Comparison of ENCODE assay signal across 30 cellular contexts in genomic region chr3:69063636-69064035, GRCh38. TPM values are rescaled to one million over a fixed set of nuclear protein-coding genes. Genes with fewer than 3 reads are reported as not detected.
DNase-seq lines count a peak whose midpoint lies in the region; ATAC-seq, FAIRE-seq and TF ChIP-seq lines count a peak whose summit lies in the region.
"Had no signal": no experiment of that assay in that cellular context is flagged by ENCODE, and none has a peak within 500 bp of the region (broad histone marks: within the 10 kb centered on the region; RNA-seq: fewer than 3 reads in every experiment).

No MANE protein-coding gene starts in this region.

- TF ChIP-seq CTCF in PC-3 (conservative IDR thresholded peaks at IDR 0.05; ENCODE audit: low read depth, low read length) = no peak

- no peaks in the 10 kb centered on the region for H4K20me1 ChIP-seq in PC-3 (ENCODE audit: low read length)

- H3K36me3 ChIP-seq in naive thymus-derived CD4-positive, alpha-beta T cell (ENCODE audit: control insufficient read depth in 2 of 3, insufficient read depth in 3 of 3, low read length in 3 of 3) = peaks cover 5 to 18% (median 14%) of the 10 kb centered on the region in 3 experiments
- H3K36me3 ChIP-seq in PC-3 (ENCODE audit: low read depth, low read length) = peaks cover 3% of the 10 kb centered on the region; the same call in 1 of the 2 replicates

- no peak for TF ChIP-seq POLR2A in GM12892 (IDR thresholded peaks at IDR 0.05; ENCODE audit: low read depth, low read length)

- H3K9ac ChIP-seq in PC-3 (ENCODE audit: low read length) = no peak overlapping the region

- no peaks in the 10 kb centered on the region for H3K27me3 ChIP-seq in naive thymus-derived CD4-positive, alpha-beta T cell (ENCODE audit: control insufficient read depth in 2 of 2, insufficient read depth in 2 of 2, low read length in 2 of 2)
- H3K27me3 ChIP-seq in PC-3 (ENCODE audit: low read length) = no peaks in the 10 kb centered on the region
- H3K27me3 ChIP-seq: ascending aorta, heart left ventricle, SJCRH30, upper lobe of left lung had no signal

- peaks cover 61% of the 10 kb centered on the region for H3K36me3 Mint-ChIP-seq in activated CD8-positive, alpha-beta memory T cell treated with anti-CD3 and anti-CD28 coated beads, Interleukin-2, amount 10 ng/mL, durations not matched to agents 7 days and 5 days
- H3K36me3 Mint-ChIP-seq in activated CD8-positive, alpha-beta T cell treated with anti-CD3 and anti-CD28 coated beads, Interleukin-2, amount 10 ng/mL, durations not matched to agents 7 days and 5 days (ENCODE audit: low read depth) = peaks cover 73% of the 10 kb centered on the region
- peaks cover 17 to 45% (median 35%) of the 10 kb centered on the region in 5 donors for H3K36me3 Mint-ChIP-seq in naive thymus-derived CD4-positive, alpha-beta T cell

- H3K9me2 ChIP-seq in PC-3 (replicated peaks; ENCODE audit: low read length) = no peaks in the 10 kb centered on the region

- peaks cover 31 to 33% of the 10 kb centered on the region in 2 donors for H3K4me1 ChIP-seq in naive thymus-derived CD4-positive, alpha-beta T cell (ENCODE audit: control insufficient read depth in 2 of 2, insufficient read depth in 2 of 2, low read length in 2 of 2)
- H3K4me1 ChIP-seq in PC-3 (ENCODE audit: insufficient read depth, low read length) = no peaks in the 10 kb centered on the region
- H3K4me1 ChIP-seq: A549, ascending aorta, Caco-2, SJCRH30, upper lobe of left lung had no signal

- no peak overlapping the region for H2AFZ ChIP-seq in PC-3 (ENCODE audit: low read length)

- POLR2A ChIA-PET in activated CD8-positive, alpha-beta T cell treated with anti-CD3 and anti-CD28 coated beads, Interleukin-2, amount 10 ng/mL, durations not matched to agents 7 days and 5 days (lab: Charles Lee) = interaction anchor here (1.2 to 4.5 kb wide), 5 partner anchors 11 to 28 kb away, joined by 4 to 54 read pairs (median 16); partner anchors contain the start of genes ARL6IP5, TMF1 and UBA3
- POLR2A ChIA-PET in naive thymus-derived CD4-positive, alpha-beta T cell (lab: Charles Lee) = interaction anchor here (1.1 to 4.4 kb wide), 6 partner anchors 11 to 25 kb away, joined by 3 to 24 read pairs (median 4); partner anchors contain the start of genes ARL6IP5 and TMF1
- POLR2A ChIA-PET in PC-3 (lab: Charles Lee; ENCODE audit: unreplicated experiment) = no interaction called here

- no peaks in the 10 kb centered on the region for H3K79me2 ChIP-seq in PC-3 (ENCODE audit: low read length)

- H3K4me2 ChIP-seq in PC-3 (ENCODE audit: low read length) = no peak overlapping the region
- H3K4me2 ChIP-seq: A549 had no signal

- H3K4me3 ChIP-seq in naive thymus-derived CD4-positive, alpha-beta T cell (ENCODE audit: low read length) = no peak overlapping the region
- H3K4me3 ChIP-seq in PC-3 (ENCODE audit: low read length) = no peak overlapping the region
- H3K4me3 ChIP-seq: A549, ascending aorta, heart left ventricle, SJCRH30, skin epidermis, upper lobe of left lung had no signal

- H3F3A ChIP-seq in PC-3 (ENCODE audit: low read length, unreplicated experiment) = no peaks in the 10 kb centered on the region

- CTCF ChIA-PET in activated CD8-positive, alpha-beta memory T cell treated with anti-CD3 and anti-CD28 coated beads, Interleukin-2, amount 10 ng/mL, durations not matched to agents 7 days and 5 days (lab: Charles Lee) = interaction anchor here (0.7 to 3.3 kb wide), 9 partner anchors 10 to 138 kb away, joined by 3 to 13 read pairs (median 4); partner anchors contain the start of genes ARL6IP5 and TMF1
- CTCF ChIA-PET in activated CD8-positive, alpha-beta T cell treated with anti-CD3 and anti-CD28 coated beads, Interleukin-2, amount 10 ng/mL, durations not matched to agents 7 days and 5 days (lab: Charles Lee) = interaction anchor here (0.8 to 2.9 kb wide), 9 partner anchors 11 to 136 kb away, joined by 3 to 23 read pairs (median 4); partner anchors contain the start of genes ARL6IP5 and TMF1
- CTCF ChIA-PET in naive thymus-derived CD4-positive, alpha-beta T cell (lab: Charles Lee) = interaction anchor here (1.2 kb wide), 1 partner anchor 20 kb away, joined by 3 read pairs; no protein-coding TSS in a partner anchor
- CTCF ChIA-PET in PC-3 (lab: Charles Lee) = no interaction called here

- H3K4me1 Mint-ChIP-seq in activated CD8-positive, alpha-beta memory T cell treated with anti-CD3 and anti-CD28 coated beads, Interleukin-2, amount 10 ng/mL, durations not matched to agents 7 days and 5 days = peaks cover 69% of the 10 kb centered on the region
- peaks cover 60% of the 10 kb centered on the region for H3K4me1 Mint-ChIP-seq in activated CD8-positive, alpha-beta T cell treated with anti-CD3 and anti-CD28 coated beads, Interleukin-2, amount 10 ng/mL, durations not matched to agents 7 days and 5 days (ENCODE audit: low read depth)
- peaks cover 33 to 65% (median 52%) of the 10 kb centered on the region in 7 donors for H3K4me1 Mint-ChIP-seq in naive thymus-derived CD4-positive, alpha-beta T cell

- BruUV-seq in PC-3 (replicated peaks; lab: Mats Ljungman, UMichigan) = no TSS peak

- H3K27ac Mint-ChIP-seq in activated CD8-positive, alpha-beta memory T cell treated with anti-CD3 and anti-CD28 coated beads, Interleukin-2, amount 10 ng/mL, durations not matched to agents 7 days and 5 days = peak overlapping the region; percentile 86
- peak overlapping the region; percentile 81 for H3K27ac Mint-ChIP-seq in activated CD8-positive, alpha-beta T cell treated with anti-CD3 and anti-CD28 coated beads, Interleukin-2, amount 10 ng/mL, durations not matched to agents 7 days and 5 days
- H3K27ac Mint-ChIP-seq in naive thymus-derived CD4-positive, alpha-beta T cell = peak overlapping the region; percentile 63 to 91 (median 81)

- peak overlapping the region; percentile 36 for H3K27ac ChIP-seq in naive thymus-derived CD4-positive, alpha-beta T cell (ENCODE audit: low read depth, low read length)
- H3K27ac ChIP-seq in PC-3 (ENCODE audit: low read length) = no peak overlapping the region
- H3K27ac ChIP-seq: A549, SJCRH30, upper lobe of left lung had no signal

- intact Hi-C loops in naive thymus-derived CD4-positive, alpha-beta T cell (cut with micrococcal nuclease) = no loop called here
- intact Hi-C loops in PC-3 (cut with micrococcal nuclease) = no loop called here

- FAIRE-seq in GM12892 (lab: Jason Lieb, UNC) = peak; percentile 30
- FAIRE-seq: A549, RCC 7860 had no signal

- peak overlapping the region; percentile 61 for H3K4me3 Mint-ChIP-seq in activated CD8-positive, alpha-beta memory T cell treated with anti-CD3 and anti-CD28 coated beads, Interleukin-2, amount 10 ng/mL, durations not matched to agents 7 days and 5 days
- H3K4me3 Mint-ChIP-seq in activated CD8-positive, alpha-beta T cell treated with anti-CD3 and anti-CD28 coated beads, Interleukin-2, amount 10 ng/mL, durations not matched to agents 7 days and 5 days = peak overlapping the region; percentile 55
- H3K4me3 Mint-ChIP-seq in naive thymus-derived CD4-positive, alpha-beta T cell = peak overlapping the region in 9 of 10 donors; percentile 37 to 80 (median 53)
- H3K4me3 Mint-ChIP-seq: activated CD4-positive, alpha-beta T cell treated with anti-CD3 and anti-CD28 coated beads for 36 hours had no signal

- H3K9me3 ChIP-seq in naive thymus-derived CD4-positive, alpha-beta T cell (ENCODE audit: control insufficient read depth in 2 of 3, low read length in 3 of 3) = no peaks in the 10 kb centered on the region
- no peaks in the 10 kb centered on the region for H3K9me3 ChIP-seq in PC-3 (ENCODE audit: low read length)
- H3K9me3 ChIP-seq: A549, ascending aorta, Caco-2, heart left ventricle, SJCRH30, upper lobe of left lung had no signal

- DNase-seq in activated CD8-positive, alpha-beta memory T cell treated with anti-CD3 and anti-CD28 coated beads, Interleukin-2, amount 10 ng/mL, durations not matched to agents 7 days and 5 days = no peak
- DNase-seq in activated CD8-positive, alpha-beta memory T cell treated with anti-CD3 and anti-CD28 coated beads, Interleukin-2, amount 50 U/mL, for 48 hours = no peak
- DNase-seq in GM12892 (ENCODE audit: insufficient read length) = no peak
- DNase-seq in activated CD8-positive, alpha-beta T cell treated with anti-CD3 and anti-CD28 coated beads, Interleukin-2, amount 10 ng/mL, durations not matched to agents 7 days and 5 days = no peak
- DNase-seq in naive thymus-derived CD4-positive, alpha-beta T cell = peak in 3 of 9 donors; percentile 13 to 53 (median 46)
- no peak for DNase-seq in 8988T
- no peak for DNase-seq in PC-3
- DNase-seq: activated CD4-positive, alpha-beta T cell treated with anti-CD3 and anti-CD28 coated beads for 36 hours; activated naive CD4-positive, alpha-beta T cell; Caco-2; cerebellar nuclear complex; HCEC 1CT; heart left ventricle; Kasumi-1; mammary epithelial cell; NCI-H1694; NCI-H2171 treated with DMSO at 0.1 percent for 48 hours; NCI-H524 treated with DMSO at 0.1 percent for 48 hours; SJCRH30; stimulated activated CD4-positive, alpha-beta T cell treated with anti-CD3 and anti-CD28 coated beads, Interleukin-2, amount 100 ng/mL, for 24 hours; upper lobe of left lung had no signal

- peaks cover 3% of the 10 kb centered on the region for H3K9me3 Mint-ChIP-seq in activated CD8-positive, alpha-beta memory T cell treated with anti-CD3 and anti-CD28 coated beads, Interleukin-2, amount 10 ng/mL, durations not matched to agents 7 days and 5 days (ENCODE audit: low read depth)
- peaks cover 4% of the 10 kb centered on the region for H3K9me3 Mint-ChIP-seq in activated CD8-positive, alpha-beta T cell treated with anti-CD3 and anti-CD28 coated beads, Interleukin-2, amount 10 ng/mL, durations not matched to agents 7 days and 5 days (ENCODE audit: insufficient read depth)
- H3K9me3 Mint-ChIP-seq in naive thymus-derived CD4-positive, alpha-beta T cell = peaks cover 0 to 8% (median 0%) of the 10 kb centered on the region in 11 donors

- no peak for ATAC-seq in activated CD8-positive, alpha-beta memory T cell treated with anti-CD3 and anti-CD28 coated beads, Interleukin-2, amount 10 ng/mL, durations not matched to agents 7 days and 5 days
- no peak for ATAC-seq in activated CD8-positive, alpha-beta T cell treated with anti-CD3 and anti-CD28 coated beads, Interleukin-2, amount 10 ng/mL, durations not matched to agents 7 days and 5 days
- peak; percentile 36 for ATAC-seq in naive thymus-derived CD4-positive, alpha-beta T cell
- ATAC-seq in PC-3 (no peak), HG03159 (IDR thresholded peaks at IDR 0.05; ENCODE audit: unreplicated experiment) (no peak)
- ATAC-seq: A549; activated CD4-positive, alpha-beta T cell treated with anti-CD3 and anti-CD28 coated beads for 36 hours; heart left ventricle had no signal

- H3K27me3 Mint-ChIP-seq in activated CD8-positive, alpha-beta memory T cell treated with anti-CD3 and anti-CD28 coated beads, Interleukin-2, amount 10 ng/mL, durations not matched to agents 7 days and 5 days = no peaks in the 10 kb centered on the region
- H3K27me3 Mint-ChIP-seq in activated CD8-positive, alpha-beta T cell treated with anti-CD3 and anti-CD28 coated beads, Interleukin-2, amount 10 ng/mL, durations not matched to agents 7 days and 5 days (ENCODE audit: low read depth) = no peaks in the 10 kb centered on the region
- H3K27me3 Mint-ChIP-seq in naive thymus-derived CD4-positive, alpha-beta T cell = no peaks in the 10 kb centered on the region
- H3K27me3 Mint-ChIP-seq: activated CD4-positive, alpha-beta T cell treated with anti-CD3 and anti-CD28 coated beads for 36 hours had no signal

RNA-seq across cellular contexts. Expression of gene TMF1, which starts 11.5 kb away (rescaled TPM):
- total RNA-seq in activated CD8-positive, alpha-beta memory T cell treated with anti-CD3 and anti-CD28 coated beads, Interleukin-2, amount 10 ng/mL, durations not matched to agents 7 days and 5 days = 10 to 100 TPM; 47.5 to 49.5 TPM
- polyA plus RNA-seq in GM12892 (2012; ENCODE audit: missing spikeins) = 25.2 TPM
- total RNA-seq in activated CD8-positive, alpha-beta T cell treated with anti-CD3 and anti-CD28 coated beads, Interleukin-2, amount 10 ng/mL, durations not matched to agents 7 days and 5 days = 10 to 100 TPM; 47.5 to 49.3 TPM
- 10 to 100 TPM; 41.3 to 71.8 (median 52.8) TPM for total RNA-seq in naive thymus-derived CD4-positive, alpha-beta T cell
- 10 to 100 TPM; 36.1 to 37.8 TPM for polyA plus RNA-seq in naive thymus-derived CD4-positive, alpha-beta T cell
- total RNA-seq in PC-3 (2014; rRNA removed) = 6.4 and 7.2 TPM in 2 replicates

RNA-seq across cellular contexts. Expression of gene UBA3, which starts 16.5 kb away (rescaled TPM):
- 100 to 1,000 TPM; 104 to 133 TPM for total RNA-seq in activated CD8-positive, alpha-beta memory T cell treated with anti-CD3 and anti-CD28 coated beads, Interleukin-2, amount 10 ng/mL, durations not matched to agents 7 days and 5 days
- polyA plus RNA-seq in GM12892 (2012; ENCODE audit: missing spikeins) = 69.6 TPM
- total RNA-seq in activated CD8-positive, alpha-beta T cell treated with anti-CD3 and anti-CD28 coated beads, Interleukin-2, amount 10 ng/mL, durations not matched to agents 7 days and 5 days = 100 to 1,000 TPM in 1 of 2 experiments, 10 to 100 TPM in 1; 95.5 to 101 TPM
- total RNA-seq in naive thymus-derived CD4-positive, alpha-beta T cell = 100 to 1,000 TPM in 1 of 5 experiments, 10 to 100 TPM in 4; 51.1 to 120 (median 70.8) TPM
- 10 to 100 TPM; 36.6 to 44.8 TPM for polyA plus RNA-seq in naive thymus-derived CD4-positive, alpha-beta T cell
- total RNA-seq in PC-3 (2014; rRNA removed) = 27.5 and 40.2 TPM in 2 replicates

RNA-seq across cellular contexts. Expression of gene ARL6IP5, which starts 21.1 kb away (rescaled TPM):
- total RNA-seq in activated CD8-positive, alpha-beta memory T cell treated with anti-CD3 and anti-CD28 coated beads, Interleukin-2, amount 10 ng/mL, durations not matched to agents 7 days and 5 days = 100 to 1,000 TPM; 132 to 203 TPM
- polyA plus RNA-seq in GM12892 (2012; ENCODE audit: missing spikeins) = 81.0 TPM
- 100 to 1,000 TPM; 148 to 153 TPM for total RNA-seq in activated CD8-positive, alpha-beta T cell treated with anti-CD3 and anti-CD28 coated beads, Interleukin-2, amount 10 ng/mL, durations not matched to agents 7 days and 5 days
- 100 to 1,000 TPM in 4 of 5 experiments, 10 to 100 TPM in 1; 75.8 to 226 (median 119) TPM for total RNA-seq in naive thymus-derived CD4-positive, alpha-beta T cell
- 100 to 1,000 TPM; 330 to 457 TPM for polyA plus RNA-seq in naive thymus-derived CD4-positive, alpha-beta T cell
- total RNA-seq in PC-3 (2014; rRNA removed) = 18.8 and 25.4 TPM in 2 replicates

RNA-seq across cellular contexts. Expression of gene EOGT, which starts 50.2 kb away (rescaled TPM):
- total RNA-seq in activated CD8-positive, alpha-beta memory T cell treated with anti-CD3 and anti-CD28 coated beads, Interleukin-2, amount 10 ng/mL, durations not matched to agents 7 days and 5 days = 10 to 100 TPM; 15.4 to 15.5 TPM
- polyA plus RNA-seq in GM12892 (2012; ENCODE audit: missing spikeins) = 5.4 TPM
- 10 to 100 TPM in 1 of 2 experiments, 1 to 10 TPM in 1; 9.4 to 13.6 TPM for total RNA-seq in activated CD8-positive, alpha-beta T cell treated with anti-CD3 and anti-CD28 coated beads, Interleukin-2, amount 10 ng/mL, durations not matched to agents 7 days and 5 days
- 10 to 100 TPM; 10.1 to 19.1 (median 13.1) TPM for total RNA-seq in naive thymus-derived CD4-positive, alpha-beta T cell
- 10 to 100 TPM in 1 of 2 donors, 1 to 10 TPM in 1; 6.8 to 10.5 TPM for polyA plus RNA-seq in naive thymus-derived CD4-positive, alpha-beta T cell
- total RNA-seq in PC-3 (2014; rRNA removed) = 5.2 and 8.3 TPM in 2 replicates

RNA-seq across cellular contexts. Expression of gene LMOD3, which starts 58.8 kb away (rescaled TPM):
- total RNA-seq in activated CD8-positive, alpha-beta memory T cell treated with anti-CD3 and anti-CD28 coated beads, Interleukin-2, amount 10 ng/mL, durations not matched to agents 7 days and 5 days = not detected
- 0.06 TPM for polyA plus RNA-seq in GM12892 (2012; ENCODE audit: missing spikeins)
- not detected for total RNA-seq in activated CD8-positive, alpha-beta T cell treated with anti-CD3 and anti-CD28 coated beads, Interleukin-2, amount 10 ng/mL, durations not matched to agents 7 days and 5 days
- total RNA-seq in naive thymus-derived CD4-positive, alpha-beta T cell = not detected
- polyA plus RNA-seq in naive thymus-derived CD4-positive, alpha-beta T cell = under 1 TPM in 1 of 2 donors, not detected in 1; 0.05 TPM
- total RNA-seq in PC-3 (2014; rRNA removed) = not detected in 2 replicates
- total RNA-seq: activated CD4-positive, alpha-beta T cell treated with anti-CD3 and anti-CD28 coated beads for 36 hours; ascending aorta; Caco-2; Daoy; epithelial cell of proximal tubule; mammary epithelial cell; omental fat pad; subcutaneous adipose tissue had no signal
- polyA plus RNA-seq: A549, mammary epithelial cell had no signal
